Comparison of ENCODE assay signal across 8 cellular contexts in the genomic region with DNA sequence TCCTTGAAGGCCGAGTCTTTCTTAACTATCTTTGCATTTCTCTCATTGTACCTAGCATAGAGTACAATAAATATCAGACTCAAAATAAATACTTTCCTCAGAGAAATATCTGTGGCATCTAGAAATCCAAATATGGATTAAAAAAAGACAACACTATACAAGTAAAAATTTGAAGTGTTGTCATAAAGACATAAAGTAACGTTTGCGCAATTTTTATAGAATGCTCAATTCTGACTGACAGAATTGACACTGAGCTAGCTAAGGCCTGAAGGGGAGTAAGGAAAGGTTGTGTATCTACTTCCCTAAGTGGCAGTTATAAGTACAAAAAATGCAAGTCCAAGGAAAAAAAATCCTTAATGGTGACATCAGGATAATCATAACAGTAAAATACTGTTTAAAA. TPM values are rescaled to one million over a fixed set of nuclear protein-coding genes. Genes with fewer than 3 reads are reported as not detected.
A peak's percentile ranks its signal among the peaks of the same experiment; 100 is the strongest.
DNase-seq lines count a peak whose midpoint lies in the region; ATAC-seq and TF ChIP-seq lines count a peak whose summit lies in the region.

No MANE protein-coding gene starts in this region.

- ATAC-seq in HG03159 (IDR thresholded peaks at IDR 0.05; ENCODE audit: unreplicated experiment) (no peak), HG03520 (IDR thresholded peaks at IDR 0.05; ENCODE audit: unreplicated experiment) (no peak)

- no peak for DNase-seq in HAP-1 (ENCODE audit: low spot score in 2 of 2)
- no peak for DNase-seq in foreskin fibroblast
- DNase-seq in effector CD4-positive, alpha-beta T cell = no peak
- no peak for DNase-seq in activated CD4-positive, CD25-positive, alpha-beta regulatory T cell (lab: John Stamatoyannopoulos, UW)

- H3K36me3 ChIP-seq in HAP-1 (replicated peaks) (peaks cover 33% of the 10 kb centered on the region), SU-DHL-6 (ENCODE audit: low read length) (no peaks in the 10 kb centered on the region), skeletal muscle tissue (ENCODE audit: control insufficient read depth in 3 of 3, insufficient read depth in 3 of 3, low read length in 3 of 3) (peaks cover 0 to 5% (median 4%) of the 10 kb centered on the region in 3 donors)

- peaks cover 5% of the 10 kb centered on the region; the same call in 1 of the 2 replicates for H4K20me1 ChIP-seq in SU-DHL-6 (ENCODE audit: low read depth, low read length)

- H3F3A ChIP-seq in SU-DHL-6 (ENCODE audit: insufficient read depth) = no peaks in the 10 kb centered on the region

- no peaks in the 10 kb centered on the region for H3K9me2 ChIP-seq in SU-DHL-6 (replicated peaks; ENCODE audit: insufficient read depth, low read length)

- H3K4me2 ChIP-seq in SU-DHL-6 (ENCODE audit: low read depth, low read length, poor library complexity, severe bottlenecking) = peak overlapping the region; percentile 93

- H3K9ac ChIP-seq in SU-DHL-6 (ENCODE audit: low read length) (peak overlapping the region; percentile 94), skeletal muscle tissue (ENCODE audit: low read depth in 1 of 3, low read length in 3 of 3) (peak overlapping the region; percentile 89 to 94 (median 92))

- no peaks in the 10 kb centered on the region for H3K9me3 ChIP-seq in HAP-1
- H3K9me3 ChIP-seq in SU-DHL-6 (ENCODE audit: insufficient read depth, low read length) = no peaks in the 10 kb centered on the region
- no peaks in the 10 kb centered on the region for H3K9me3 ChIP-seq in skeletal muscle tissue (ENCODE audit: control insufficient read depth in 3 of 3, low read length in 3 of 3)

- no peaks in the 10 kb centered on the region for H3K27me3 ChIP-seq in HAP-1 (ENCODE audit: low read depth)
- no peaks in the 10 kb centered on the region for H3K27me3 ChIP-seq in SU-DHL-6 (ENCODE audit: low read length)
- H3K27me3 ChIP-seq in skeletal muscle tissue (ENCODE audit: control insufficient read depth in 3 of 3, insufficient read depth in 3 of 3, low read length in 3 of 3) = no peaks in the 10 kb centered on the region

- H3K4me3 ChIP-seq in HAP-1 (peak overlapping the region; percentile 89), SU-DHL-6 (ENCODE audit: insufficient read depth, low read length, poor library complexity, severe bottlenecking) (peak overlapping the region; percentile 97), foreskin fibroblast (ENCODE audit: low read depth in 1 of 2, low read length in 2 of 2) (peak overlapping the region; percentile 64 to 94), skeletal muscle tissue (ENCODE audit: low read length in 3 of 3) (peak overlapping the region; percentile 94 to 99 (median 96))

- no peak overlapping the region for H2AFZ ChIP-seq in SU-DHL-6 (ENCODE audit: low read depth, low read length, severe bottlenecking)

- H3K27ac ChIP-seq in SU-DHL-6 (ENCODE audit: low read depth, low read length) = no peak overlapping the region
- peak overlapping the region; percentile 75 for H3K27ac ChIP-seq in skeletal muscle tissue (ENCODE audit: low read depth, low read length)

- H3K79me2 ChIP-seq in SU-DHL-6 (ENCODE audit: insufficient read depth, low read length) = peaks cover 59% of the 10 kb centered on the region

- TF ChIP-seq CTCF in SU-DHL-6 (IDR thresholded peaks at IDR 0.05; ENCODE audit: insufficient read depth, low read length, poor library complexity, severe bottlenecking) (no peak), foreskin fibroblast (IDR thresholded peaks at IDR 0.05; ENCODE audit: low read depth, low read length) (no peak)

- in situ Hi-C loops in HAP-1 (cut with MboI; ENCODE audit: low sequenced_read_pairs) = no loop called here

- H3K4me1 ChIP-seq in HAP-1 (peaks cover 15% of the 10 kb centered on the region), skeletal muscle tissue (ENCODE audit: control insufficient read depth in 3 of 3, insufficient read depth in 3 of 3, low read length in 3 of 3) (peaks cover 6 to 25% (median 17%) of the 10 kb centered on the region in 3 donors)

RNA-seq across cellular contexts. Expression of gene SEC11A, which starts 1.1 kb away (rescaled TPM):
- 357 TPM for total RNA-seq in skeletal muscle tissue

RNA-seq across cellular contexts. Expression of gene ZNF592, which starts 33.6 kb away (rescaled TPM):
- 6.3 TPM for total RNA-seq in skeletal muscle tissue

RNA-seq across cellular contexts. Expression of gene NMB, which starts 56.8 kb away (rescaled TPM):
- 0.52 TPM for total RNA-seq in skeletal muscle tissue
